Comparison of ENCODE assay signal across 11 cellular contexts in genomic region chr16:82652826-82653225, GRCh38.
DNase-seq lines count a peak whose midpoint lies in the region; ATAC-seq and TF ChIP-seq lines count a peak whose summit lies in the region.
"Had no signal": no experiment of that assay in that cellular context is flagged by ENCODE, and none has a peak within 500 bp of the region (broad histone marks: within the 10 kb centered on the region; RNA-seq: fewer than 3 reads in every experiment).

No MANE protein-coding gene starts in this region.

- H3K27me3 Mint-ChIP-seq in activated naive CD4-positive, alpha-beta T cell treated with anti-CD3 and anti-CD28 coated beads, Interleukin-2, amount 50 U/mL, for 24 hours, result no peaks in the 10 kb centered on the region
- H3K27me3 Mint-ChIP-seq in effector memory CD8-positive, alpha-beta T cell, result no peaks in the 10 kb centered on the region
- no peaks in the 10 kb centered on the region for H3K27me3 Mint-ChIP-seq in stimulated activated memory B cell treated with anti-CD40 and anti-IgM and Interleukin-4, amounts not matched to agents 10 μg/mL and 1 μg/mL and 100 μg/mL, for 72 hours

- H3K4me1 ChIP-seq in RWPE2 (ENCODE audit: insufficient read depth, poor library complexity, severe bottlenecking), result peaks cover 62% of the 10 kb centered on the region

- H3K9me3 Mint-ChIP-seq in activated naive CD4-positive, alpha-beta T cell treated with anti-CD3 and anti-CD28 coated beads, Interleukin-2, amount 50 U/mL, for 24 hours, result no peaks in the 10 kb centered on the region
- H3K9me3 Mint-ChIP-seq in effector memory CD8-positive, alpha-beta T cell, result no peaks in the 10 kb centered on the region
- H3K9me3 Mint-ChIP-seq in stimulated activated memory B cell treated with anti-CD40 and anti-IgM and Interleukin-4, amounts not matched to agents 10 μg/mL and 1 μg/mL and 100 μg/mL, for 72 hours, result no peaks in the 10 kb centered on the region
- H3K9me3 Mint-ChIP-seq: mesothelial cell of epicardium had no signal

- no peak overlapping the region for H3K4me3 ChIP-seq in RWPE2 (ENCODE audit: severe bottlenecking)
- H3K4me3 ChIP-seq: ovary had no signal

- H3K36me3 Mint-ChIP-seq in activated naive CD4-positive, alpha-beta T cell treated with anti-CD3 and anti-CD28 coated beads, Interleukin-2, amount 50 U/mL, for 24 hours, result no peaks in the 10 kb centered on the region
- peaks cover 18% of the 10 kb centered on the region for H3K36me3 Mint-ChIP-seq in effector memory CD8-positive, alpha-beta T cell (ENCODE audit: insufficient read depth)
- H3K36me3 Mint-ChIP-seq in stimulated activated memory B cell treated with anti-CD40 and anti-IgM and Interleukin-4, amounts not matched to agents 10 μg/mL and 1 μg/mL and 100 μg/mL, for 72 hours, result no peaks in the 10 kb centered on the region
- H3K36me3 Mint-ChIP-seq: mesothelial cell of epicardium had no signal

- H3K4me3 Mint-ChIP-seq in activated naive CD4-positive, alpha-beta T cell treated with anti-CD3 and anti-CD28 coated beads, Interleukin-2, amount 50 U/mL, for 24 hours, result no peak overlapping the region
- H3K4me3 Mint-ChIP-seq in effector memory CD8-positive, alpha-beta T cell, result peak overlapping the region; percentile 66
- no peak overlapping the region for H3K4me3 Mint-ChIP-seq in stimulated activated memory B cell treated with anti-CD40 and anti-IgM and Interleukin-4, amounts not matched to agents 10 μg/mL and 1 μg/mL and 100 μg/mL, for 72 hours

- peak overlapping the region; percentile 15 for H3K27ac Mint-ChIP-seq in activated naive CD4-positive, alpha-beta T cell treated with anti-CD3 and anti-CD28 coated beads, Interleukin-2, amount 50 U/mL, for 24 hours
- H3K27ac Mint-ChIP-seq in effector memory CD8-positive, alpha-beta T cell, result peak overlapping the region; percentile 94 to 95
- peak overlapping the region; percentile 87 for H3K27ac Mint-ChIP-seq in stimulated activated memory B cell treated with anti-CD40 and anti-IgM and Interleukin-4, amounts not matched to agents 10 μg/mL and 1 μg/mL and 100 μg/mL, for 72 hours

- no peak for TF ChIP-seq CTCF in RWPE2 (IDR thresholded peaks at IDR 0.05; ENCODE audit: poor library complexity, severe bottlenecking)

- no peaks in the 10 kb centered on the region for H3K9me3 ChIP-seq in RWPE2 (ENCODE audit: severe bottlenecking)
- H3K9me3 ChIP-seq: ovary had no signal

- no peaks in the 10 kb centered on the region for H3K27me3 ChIP-seq in RWPE2 (ENCODE audit: insufficient read depth, poor library complexity, severe bottlenecking)
- H3K27me3 ChIP-seq: ovary had no signal

- 0 out of 2 replicates have a peak, but pooled peaks cover 2% of the 10 kb centered on the region for H3K36me3 ChIP-seq in RWPE2 (ENCODE audit: low read depth)
- H3K36me3 ChIP-seq: ovary had no signal

- ATAC-seq in RWPE2 (ENCODE audit: low read depth), result no peak
- no peak for ATAC-seq in effector memory CD8-positive, alpha-beta T cell (replicated peaks)
- ATAC-seq in stimulated activated memory B cell treated with anti-CD40 and anti-IgM and Interleukin-4, amounts not matched to agents 10 μg/mL and 1 μg/mL and 100 μg/mL, for 72 hours, result no peak
- no peak for ATAC-seq in GM19395 (IDR thresholded peaks at IDR 0.05; ENCODE audit: unreplicated experiment)

- no peak for DNase-seq in activated naive CD4-positive, alpha-beta T cell treated with Interleukin-2 at 50 U/mL for 16 hours
- no peak for DNase-seq in RWPE2 (ENCODE audit: low spot score)
- DNase-seq in effector memory CD8-positive, alpha-beta T cell, result no peak
- no peak for DNase-seq in globus pallidus (ENCODE audit: low spot score)
- no peak for DNase-seq in NCI-H748 treated with DMSO at 0.1 percent for 48 hours (lab: John Stamatoyannopoulos, UW)
- DNase-seq: ovary had no signal

- H3K4me1 Mint-ChIP-seq in activated naive CD4-positive, alpha-beta T cell treated with anti-CD3 and anti-CD28 coated beads, Interleukin-2, amount 50 U/mL, for 24 hours, result peaks cover 67% of the 10 kb centered on the region
- peaks cover 64 to 65% of the 10 kb centered on the region in 2 donors for H3K4me1 Mint-ChIP-seq in effector memory CD8-positive, alpha-beta T cell (ENCODE audit: low read depth in 2 of 2)
- H3K4me1 Mint-ChIP-seq in stimulated activated memory B cell treated with anti-CD40 and anti-IgM and Interleukin-4, amounts not matched to agents 10 μg/mL and 1 μg/mL and 100 μg/mL, for 72 hours, result peaks cover 36% of the 10 kb centered on the region

- peak overlapping the region; percentile 99 for H3K27ac ChIP-seq in RWPE2 (ENCODE audit: poor library complexity, severe bottlenecking)
- H3K27ac ChIP-seq: HL-60, ovary had no signal

Comparison
In these comparisons a context has a peak if more than half of its experiments do, and no peak if none do; other contexts are left out.
1. H3K27ac Mint-ChIP-seq: peak in every context shown above with its lines; median percentile 94 in effector memory CD8-positive, alpha-beta T cell; 87 in stimulated activated memory B cell treated with anti-CD40 and anti-IgM and Interleukin-4, amounts not matched to agents 10 μg/mL and 1 μg/mL and 100 μg/mL, for 72 hours; 15 in activated naive CD4-positive, alpha-beta T cell treated with anti-CD3 and anti-CD28 coated beads, Interleukin-2, amount 50 U/mL, for 24 hours.
2. H3K4me3 Mint-ChIP-seq: peak in effector memory CD8-positive, alpha-beta T cell (2 of 2); none in activated naive CD4-positive, alpha-beta T cell treated with anti-CD3 and anti-CD28 coated beads, Interleukin-2, amount 50 U/mL, for 24 hours (single experiment) and stimulated activated memory B cell treated with anti-CD40 and anti-IgM and Interleukin-4, amounts not matched to agents 10 μg/mL and 1 μg/mL and 100 μg/mL, for 72 hours (single experiment).